In genomic region chr10:119028445-119028899, GRCh38 we compare ENCODE assay signal across 7 cellular contexts. TPM values are rescaled to one million over a fixed set of nuclear protein-coding genes. Genes with fewer than 3 reads are reported as not detected.
A peak's percentile ranks its signal among the peaks of the same experiment; 100 is the strongest.
DNase-seq lines count a peak whose midpoint lies in the region; ATAC-seq and TF ChIP-seq lines count a peak whose summit lies in the region.
"Not testable (repeated sequence)": the region's sequence is repeated elsewhere in the genome, so short reads cannot be mapped to it uniquely, and the experiment has no call there.

No MANE protein-coding gene starts in this region.

- peaks cover 12% of the 10 kb centered on the region for H3K36me3 Mint-ChIP-seq in activated naive CD8-positive, alpha-beta T cell treated with anti-CD3 and anti-CD28 coated beads for 36 hours
- H3K36me3 Mint-ChIP-seq in effector memory CD8-positive, alpha-beta T cell (ENCODE audit: insufficient read depth) = peaks cover 12% of the 10 kb centered on the region
- H3K36me3 Mint-ChIP-seq in nephron (ENCODE audit: low read depth) = not testable (repeated sequence)
- H3K36me3 Mint-ChIP-seq in stimulated activated naive B cell treated with anti-CD40 and anti-IgM and Interleukin-4, amounts not matched to agents 10 μg/mL and 1 μg/mL and 100 μg/mL, for 72 hours = peaks cover 3 to 12% of the 10 kb centered on the region in 2 donors

- peak overlapping the region; percentile 33 for H3K4me3 Mint-ChIP-seq in activated naive CD8-positive, alpha-beta T cell treated with anti-CD3 and anti-CD28 coated beads for 36 hours
- peak overlapping the region; percentile 77 to 85 for H3K4me3 Mint-ChIP-seq in effector memory CD8-positive, alpha-beta T cell
- H3K4me3 Mint-ChIP-seq in nephron = peak overlapping the region; percentile 80 to 88 (median 88)
- peak overlapping the region; percentile 56 to 73 for H3K4me3 Mint-ChIP-seq in stimulated activated naive B cell treated with anti-CD40 and anti-IgM and Interleukin-4, amounts not matched to agents 10 μg/mL and 1 μg/mL and 100 μg/mL, for 72 hours

- H3K4me3 ChIP-seq in H7 (ENCODE audit: insufficient read depth, low read depth, low read length) (peak overlapping the region; percentile 45), iPS-15b (ENCODE audit: low read depth, low read length) (peak overlapping the region; percentile 63)

- H3K27ac Mint-ChIP-seq in activated naive CD8-positive, alpha-beta T cell treated with anti-CD3 and anti-CD28 coated beads for 36 hours; nephron; stimulated activated naive B cell treated with anti-CD40 and anti-IgM and Interleukin-4, amounts not matched to agents 10 μg/mL and 1 μg/mL and 100 μg/mL, for 72 hours: not testable (repeated sequence)
- H3K27ac Mint-ChIP-seq in effector memory CD8-positive, alpha-beta T cell = peak overlapping the region; percentile 66 to 69

- H3K9me3 Mint-ChIP-seq in activated naive CD8-positive, alpha-beta T cell treated with anti-CD3 and anti-CD28 coated beads for 36 hours; effector memory CD8-positive, alpha-beta T cell; nephron; stimulated activated naive B cell treated with anti-CD40 and anti-IgM and Interleukin-4, amounts not matched to agents 10 μg/mL and 1 μg/mL and 100 μg/mL, for 72 hours: not testable (repeated sequence)

- not testable (repeated sequence) for TF ChIP-seq CTCF in VCaP (conservative IDR thresholded peaks at IDR 0.05); nephron (IDR thresholded peaks at IDR 0.05; ENCODE audit: unreplicated experiment in 3 of 3)

- H3K36me3 ChIP-seq in H7 (replicated peaks; ENCODE audit: control insufficient read depth, insufficient read depth, low read length); iPS-15b (ENCODE audit: control insufficient read depth, insufficient read depth, low read length): not testable (repeated sequence)

- not testable (repeated sequence) for ATAC-seq in effector memory CD8-positive, alpha-beta T cell (replicated peaks); stimulated activated naive B cell treated with anti-CD40 and anti-IgM and Interleukin-4, amounts not matched to agents 10 μg/mL and 1 μg/mL and 100 μg/mL, for 72 hours (replicated peaks)

- not testable (repeated sequence) for H3K9me3 ChIP-seq in iPS-15b (ENCODE audit: control insufficient read depth, insufficient read depth, low read length)

- H3K27me3 ChIP-seq in H7 (ENCODE audit: control insufficient read depth, insufficient read depth, low read length); iPS-15b (ENCODE audit: control insufficient read depth, insufficient read depth, low read length): not testable (repeated sequence)

- DNase-seq in H7; activated naive CD8-positive, alpha-beta T cell treated with anti-CD3 and anti-CD28 coated beads for 36 hours; effector memory CD8-positive, alpha-beta T cell; stimulated activated naive B cell treated with anti-CD40 and anti-IgM and Interleukin-4, amounts not matched to agents 10 μg/mL and 1 μg/mL and 100 μg/mL, for 72 hours: not testable (repeated sequence)

- H3K4me1 Mint-ChIP-seq in activated naive CD8-positive, alpha-beta T cell treated with anti-CD3 and anti-CD28 coated beads for 36 hours = peaks cover 14% of the 10 kb centered on the region
- peaks cover 0 to 10% of the 10 kb centered on the region in 2 donors for H3K4me1 Mint-ChIP-seq in effector memory CD8-positive, alpha-beta T cell (ENCODE audit: low read depth in 2 of 2)
- H3K4me1 Mint-ChIP-seq in nephron = peaks cover 28% of the 10 kb centered on the region
- peaks cover 8 to 23% of the 10 kb centered on the region in 2 donors for H3K4me1 Mint-ChIP-seq in stimulated activated naive B cell treated with anti-CD40 and anti-IgM and Interleukin-4, amounts not matched to agents 10 μg/mL and 1 μg/mL and 100 μg/mL, for 72 hours

- H3K4me1 ChIP-seq in iPS-15b (ENCODE audit: control insufficient read depth, insufficient read depth, low read length) = not testable (repeated sequence)

- not testable (repeated sequence) for H3K27me3 Mint-ChIP-seq in activated naive CD8-positive, alpha-beta T cell treated with anti-CD3 and anti-CD28 coated beads for 36 hours; effector memory CD8-positive, alpha-beta T cell
- H3K27me3 Mint-ChIP-seq in nephron (ENCODE audit: low read depth) = peaks cover 20% of the 10 kb centered on the region
- peaks cover 24 to 50% of the 10 kb centered on the region in 2 donors for H3K27me3 Mint-ChIP-seq in stimulated activated naive B cell treated with anti-CD40 and anti-IgM and Interleukin-4, amounts not matched to agents 10 μg/mL and 1 μg/mL and 100 μg/mL, for 72 hours

- H3K27ac ChIP-seq in VCaP = peak overlapping the region; percentile 59

- H3K9ac ChIP-seq in iPS-15b (ENCODE audit: low read depth, low read length) = not testable (repeated sequence)

RNA-seq across cellular contexts. Expression of gene NANOS1, which starts 1.0 kb away (rescaled TPM):
- total RNA-seq in H7 (2014; rRNA removed; shearing (Covaris generic)) = 2.4 and 7.8 TPM in 2 replicates
- under 1 TPM in 1 of 2 experiments, not detected in 1; 0.16 TPM for total RNA-seq in activated naive CD8-positive, alpha-beta T cell treated with anti-CD3 and anti-CD28 coated beads for 36 hours

RNA-seq across cellular contexts. Expression of gene EIF3A, which starts 52.1 kb away (rescaled TPM):
- total RNA-seq in H7 (2014; rRNA removed; shearing (Covaris generic)) = 89.3 and 129 TPM in 2 replicates
- 100 to 1,000 TPM; 160 to 163 TPM for total RNA-seq in activated naive CD8-positive, alpha-beta T cell treated with anti-CD3 and anti-CD28 coated beads for 36 hours

Comparison
In these comparisons a context has a peak if more than half of its experiments do, and no peak if none do; other contexts are left out.
1. H3K4me3 Mint-ChIP-seq: peak in every context shown above with its lines; median percentile 88 in nephron; 81 in effector memory CD8-positive, alpha-beta T cell; 64 in stimulated activated naive B cell treated with anti-CD40 and anti-IgM and Interleukin-4, amounts not matched to agents 10 μg/mL and 1 μg/mL and 100 μg/mL, for 72 hours; 33 in activated naive CD8-positive, alpha-beta T cell treated with anti-CD3 and anti-CD28 coated beads for 36 hours.